ENCODE assay signal across 1 cellular context in genomic region chr10:87608756-87609155, GRCh38.
TF ChIP-seq lines count a peak whose summit lies in the region.

No MANE protein-coding gene starts in this region.

TF ChIP-seq in H1, 55 proteins besides CTCF, POLR2A, EP300 and RAD21:
- TF ChIP-seq ZNF274 (IDR thresholded peaks at IDR 0.05; ENCODE audit: borderline replicate concordance, extremely low read depth, low read length) = no peak
- TF ChIP-seq EZH2 (IDR thresholded peaks at IDR 0.05; ENCODE audit: low read depth, low read length, severe bottlenecking) = no peak
- no peak for TF ChIP-seq JUN (IDR thresholded peaks at IDR 0.05; ENCODE audit: low read depth, low read length)
- TF ChIP-seq BRCA1 (IDR thresholded peaks at IDR 0.05; ENCODE audit: low read depth, low read length) = no peak
- TF ChIP-seq CHD2 (IDR thresholded peaks at IDR 0.05; ENCODE audit: low read length) = no peak
- no peak for TF ChIP-seq HDAC6 (IDR thresholded peaks at IDR 0.05; ENCODE audit: low read depth, low read length)
- TF ChIP-seq FOSL1 (IDR thresholded peaks at IDR 0.05; ENCODE audit: insufficient read depth, low read depth, low read length) = no peak
- TF ChIP-seq CBX5 (IDR thresholded peaks at IDR 0.05; ENCODE audit: low read depth, low read length) = no peak
- no peak for TF ChIP-seq CREB1 (IDR thresholded peaks at IDR 0.05)
- TF ChIP-seq SP4 (IDR thresholded peaks at IDR 0.05; ENCODE audit: low read length) = no peak
- no peak for TF ChIP-seq RFX5 (IDR thresholded peaks at IDR 0.05; ENCODE audit: borderline replicate concordance, low read depth, low read length)
- TF ChIP-seq POLR2AphosphoS5 (IDR thresholded peaks at IDR 0.05; ENCODE audit: low read depth, low read length) = no peak
- TF ChIP-seq SUZ12 (IDR thresholded peaks at IDR 0.05; ENCODE audit: low read length) = no peak
- no peak for TF ChIP-seq JUND (IDR thresholded peaks at IDR 0.05; ENCODE audit: low read length)
- no peak for TF ChIP-seq USF2 (IDR thresholded peaks at IDR 0.05; ENCODE audit: low read length)
- TF ChIP-seq TCF12 (IDR thresholded peaks at IDR 0.05; ENCODE audit: low read depth, low read length) = no peak
- no peak for TF ChIP-seq RNF2 (IDR thresholded peaks at IDR 0.05; ENCODE audit: borderline replicate concordance, low read depth, low read length, missing control alignments, poor library complexity, severe bottlenecking)
- no peak for TF ChIP-seq E2F6 (IDR thresholded peaks at IDR 0.05)
- TF ChIP-seq TEAD4 (IDR thresholded peaks at IDR 0.05; ENCODE audit: low read depth, low read length) = no peak
